Comparison of ENCODE assay signal across 22 cellular contexts in genomic region chr3:13501056-13501455, GRCh38. TPM values are rescaled to one million over a fixed set of nuclear protein-coding genes. Genes with fewer than 3 reads are reported as not detected.
DNase-seq lines count a peak whose midpoint lies in the region; ATAC-seq and TF ChIP-seq lines count a peak whose summit lies in the region.
"Had no signal": no experiment of that assay in that cellular context is flagged by ENCODE, and none has a peak within 500 bp of the region (broad histone marks: within the 10 kb centered on the region; RNA-seq: fewer than 3 reads in every experiment).

No MANE protein-coding gene starts in this region.

- no peaks in the 10 kb centered on the region for H3K79me2 ChIP-seq in neural progenitor cell (ENCODE audit: low read depth)

- H3K9me3 ChIP-seq in neural progenitor cell (ENCODE audit: low read depth) (no peaks in the 10 kb centered on the region), upper lobe of right lung (no peaks in the 10 kb centered on the region)
- H3K9me3 ChIP-seq: BLaER1 treated with 17β-estradiol and CSF1 and Interleukin-3, amounts not matched to agents 10 nM and 100 nM had no signal

- H3K36me3 ChIP-seq in neural progenitor cell (no peaks in the 10 kb centered on the region), upper lobe of right lung (no peaks in the 10 kb centered on the region)
- H3K36me3 ChIP-seq: BLaER1 treated with 17β-estradiol and CSF1 and Interleukin-3, amounts not matched to agents 10 nM and 100 nM had no signal

- H3K27me3 ChIP-seq in neural progenitor cell: no peaks in the 10 kb centered on the region
- H3K27me3 ChIP-seq in upper lobe of right lung: no peaks in the 10 kb centered on the region
- H3K27me3 ChIP-seq: BLaER1 treated with 17β-estradiol and CSF1 and Interleukin-3, amounts not matched to agents 10 nM and 100 nM had no signal

- H3K27ac Mint-ChIP-seq in activated T-helper 17 cell treated with anti-CD3 and anti-CD28 coated beads, Interleukin-2, amount 50 U/mL, for 72 hours: peak overlapping the region; percentile 46
- H3K27ac Mint-ChIP-seq in chondrocyte (ENCODE audit: unreplicated experiment) (no peak overlapping the region), neural progenitor cell (peak overlapping the region; percentile 82)
- H3K27ac Mint-ChIP-seq: H9 had no signal

- no peaks in the 10 kb centered on the region for H3K4me1 Mint-ChIP-seq in activated T-helper 17 cell treated with anti-CD3 and anti-CD28 coated beads, Interleukin-2, amount 50 U/mL, for 72 hours
- H3K4me1 Mint-ChIP-seq in chondrocyte (ENCODE audit: low read depth) (peaks cover 37% of the 10 kb centered on the region), neural progenitor cell (peaks cover 45% of the 10 kb centered on the region)

- intact Hi-C loops in upper lobe of right lung (cut with DNase I): no loop called here

- H3K4me3 Mint-ChIP-seq in activated T-helper 17 cell treated with anti-CD3 and anti-CD28 coated beads, Interleukin-2, amount 50 U/mL, for 72 hours: no peak overlapping the region
- H3K4me3 Mint-ChIP-seq in chondrocyte (ENCODE audit: unreplicated experiment) (no peak overlapping the region), neural progenitor cell (no peak overlapping the region)
- H3K4me3 Mint-ChIP-seq: CD4-positive, alpha-beta memory T cell; H9 had no signal

- H3K36me3 Mint-ChIP-seq in activated T-helper 17 cell treated with anti-CD3 and anti-CD28 coated beads, Interleukin-2, amount 50 U/mL, for 72 hours (ENCODE audit: low read depth): no peaks in the 10 kb centered on the region
- H3K36me3 Mint-ChIP-seq in chondrocyte (ENCODE audit: low read depth) (peaks cover 2% of the 10 kb centered on the region), neural progenitor cell (peaks cover 2% of the 10 kb centered on the region)

- TF ChIP-seq CTCF in chondrocyte (IDR thresholded peaks at IDR 0.05): no peak
- TF ChIP-seq CTCF in neural progenitor cell (IDR thresholded peaks at IDR 0.05): no peak
- TF ChIP-seq CTCF in upper lobe of right lung (IDR thresholded peaks at IDR 0.05): no peak

- H3F3A ChIP-seq in neural progenitor cell (ENCODE audit: low read depth): no peaks in the 10 kb centered on the region

- no peaks in the 10 kb centered on the region for H3K27me3 Mint-ChIP-seq in activated T-helper 17 cell treated with anti-CD3 and anti-CD28 coated beads, Interleukin-2, amount 50 U/mL, for 72 hours
- H3K27me3 Mint-ChIP-seq in chondrocyte (ENCODE audit: low read depth): no peaks in the 10 kb centered on the region
- peaks cover 5% of the 10 kb centered on the region for H3K27me3 Mint-ChIP-seq in neural progenitor cell (ENCODE audit: insufficient read depth, low read depth)
- H3K27me3 Mint-ChIP-seq: CD4-positive, alpha-beta memory T cell had no signal

- H3K9ac ChIP-seq in neural progenitor cell: no peak overlapping the region
- H3K9ac ChIP-seq: BLaER1 treated with 17β-estradiol and CSF1 and Interleukin-3, amounts not matched to agents 10 nM and 100 nM; GM23248 had no signal

- H3K4me1 ChIP-seq in neural progenitor cell (peaks cover 10% of the 10 kb centered on the region), upper lobe of right lung (peaks cover 6% of the 10 kb centered on the region)

- no peaks in the 10 kb centered on the region for H4K20me1 ChIP-seq in neural progenitor cell (ENCODE audit: low read depth)

- H2AFZ ChIP-seq in neural progenitor cell (replicated peaks): no peak overlapping the region
- H2AFZ ChIP-seq: GM23248 had no signal

- H3K4me2 ChIP-seq in neural progenitor cell: no peak overlapping the region
- H3K4me2 ChIP-seq: BLaER1 treated with 17β-estradiol and CSF1 and Interleukin-3, amounts not matched to agents 10 nM and 100 nM had no signal

- H3K4me3 ChIP-seq in neural progenitor cell (no peak overlapping the region), upper lobe of right lung (no peak overlapping the region)
- H3K4me3 ChIP-seq: BLaER1 treated with 17β-estradiol and CSF1 and Interleukin-3, amounts not matched to agents 10 nM and 100 nM; GM23248; K562 had no signal

- no peaks in the 10 kb centered on the region for H3K9me3 Mint-ChIP-seq in activated T-helper 17 cell treated with anti-CD3 and anti-CD28 coated beads, Interleukin-2, amount 50 U/mL, for 72 hours
- no peaks in the 10 kb centered on the region for H3K9me3 Mint-ChIP-seq in chondrocyte (ENCODE audit: low read depth)
- no peaks in the 10 kb centered on the region for H3K9me3 Mint-ChIP-seq in neural progenitor cell
- H3K9me3 Mint-ChIP-seq: CD4-positive, alpha-beta memory T cell; H9 had no signal

- H3K27ac ChIP-seq in neural progenitor cell: no peak overlapping the region
- H3K27ac ChIP-seq in upper lobe of right lung: no peak overlapping the region
- H3K27ac ChIP-seq: BLaER1 treated with 17β-estradiol and CSF1 and Interleukin-3, amounts not matched to agents 10 nM and 100 nM; GM23248 had no signal

- ATAC-seq in activated T-helper 17 cell treated with anti-CD3 and anti-CD28 coated beads, Interleukin-2, amount 50 U/mL, for 72 hours (replicated peaks): no peak
- ATAC-seq in upper lobe of right lung: no peak
- ATAC-seq in HG03039 (IDR thresholded peaks at IDR 0.05; ENCODE audit: unreplicated experiment): no peak
- no peak for ATAC-seq in HG03460 (IDR thresholded peaks at IDR 0.05; ENCODE audit: unreplicated experiment)

- DNase-seq in chondrocyte (ENCODE audit: low spot score) (peak; percentile 89), neural progenitor cell (ENCODE audit: low spot score) (no peak), upper lobe of right lung (peak; percentile 45), NCI-H510A (lab: John Stamatoyannopoulos, UW) (no peak)
- DNase-seq: AML-193; CD4-positive, alpha-beta memory T cell; COR-L47; DMS53; GM23248; H9; Kasumi-1; NCI-H1105; NCI-H1436 treated with DMSO at 0.1 percent for 48 hours; NCI-H187 treated with DMSO at 0.1 percent for 48 hours; NCI-H2171 treated with DMSO at 0.1 percent for 48 hours; NCI-H524 treated with DMSO at 0.1 percent for 48 hours; NCI-H774 had no signal

RNA-seq across cellular contexts. Expression of gene HDAC11, which starts 20.9 kb away (rescaled TPM):
- 1 to 10 TPM; 3.6 to 5.4 TPM for total RNA-seq in activated T-helper 17 cell treated with anti-CD3 and anti-CD28 coated beads, Interleukin-2, amount 50 U/mL, for 72 hours
- total RNA-seq in chondrocyte (10.7 to 16.5 TPM (median 15.2 TPM) in 3 replicates), neural progenitor cell (ENCODE audit: low replicate concordance) (4.8 and 12.6 TPM in 2 replicates), upper lobe of right lung (15.0 TPM)

RNA-seq across cellular contexts. Expression of gene FBLN2, which starts 47.9 kb away (rescaled TPM):
- under 1 TPM in 1 of 2 donors, not detected in 1; 0.19 TPM for total RNA-seq in activated T-helper 17 cell treated with anti-CD3 and anti-CD28 coated beads, Interleukin-2, amount 50 U/mL, for 72 hours
- total RNA-seq in chondrocyte: 284 to 413 TPM (median 394 TPM) in 3 replicates
- 15.0 and 15.9 TPM in 2 replicates for total RNA-seq in neural progenitor cell (ENCODE audit: low replicate concordance)
- 32.9 TPM for total RNA-seq in upper lobe of right lung
- total RNA-seq: CD4-positive, alpha-beta memory T cell had no signal

Comparison
In these comparisons a context has a peak if more than half of its experiments do, and no peak if none do; other contexts are left out.
1. DNase-seq: peak in chondrocyte (single experiment) and upper lobe of right lung (single experiment); none in neural progenitor cell (single experiment) and NCI-H510A (single experiment).
2. RNA of gene FBLN2, which starts 47.9 kb away (total RNA-seq): 284 to 413 TPM in chondrocyte, 32.9 TPM in upper lobe of right lung (single experiment) and 15.0 to 15.9 TPM in neural progenitor cell; 0.19 TPM in activated T-helper 17 cell treated with anti-CD3 and anti-CD28 coated beads, Interleukin-2, amount 50 U/mL, for 72 hours; every median in the first group is over 10 times any median in the second.